Comparison of ENCODE assay signal across 1 cellular context in the genomic region with DNA sequence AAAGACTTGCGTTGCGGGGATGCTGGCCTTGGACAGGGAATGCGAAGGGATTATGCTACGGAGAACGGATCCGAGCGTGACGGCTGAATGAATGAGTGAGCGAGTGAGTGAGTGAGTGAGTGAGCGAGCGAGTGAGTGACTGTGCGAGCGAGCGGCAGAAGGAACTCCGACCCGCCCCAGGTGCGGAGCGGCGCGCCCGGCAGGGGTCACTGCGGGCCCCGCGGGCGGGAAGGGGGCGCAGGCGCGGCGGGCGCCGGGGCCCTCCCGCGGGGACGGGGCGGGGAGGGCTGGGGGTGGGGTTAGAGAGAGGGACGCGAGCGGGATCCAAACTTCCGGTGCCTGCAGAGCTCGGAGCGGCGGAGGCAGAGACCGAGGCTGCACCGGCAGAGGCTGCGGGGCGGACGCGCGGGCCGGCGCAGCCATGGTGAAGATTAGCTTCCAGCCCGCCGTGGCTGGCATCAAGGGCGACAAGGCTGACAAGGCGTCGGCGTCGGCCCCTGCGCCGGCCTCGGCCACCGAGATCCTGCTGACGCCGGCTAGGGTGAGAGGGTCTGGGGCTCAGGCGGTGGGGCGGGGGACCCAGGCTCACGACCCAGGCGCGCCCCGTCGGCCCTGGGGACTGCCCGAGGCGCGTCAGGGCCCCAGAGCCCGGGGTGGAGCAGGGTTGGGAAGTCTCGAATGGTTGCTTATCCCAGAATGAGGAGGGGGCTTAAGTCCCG.
A peak's percentile ranks its signal among the peaks of the same experiment; 100 is the strongest.
TF ChIP-seq lines count a peak whose summit lies in the region.

Gene ITM2C (plus strand): TSS at position 338 of the 719 bp plus-strand sequence. CDS start 84 bp downstream, at position 422.

TF ChIP-seq in K562, 482 proteins besides CTCF, POLR2A, EP300 and RAD21 (continued from another document and continues in another):
- TF ChIP-seq ZNF639 (CRISPR knock-in tag; conservative IDR thresholded peaks at IDR 0.05 in 1 of 2, IDR thresholded peaks at IDR 0.05 in 1 of 2) (peak in 1 of 2 experiments; percentile 67; a peak in 2 of 4 replicates), YY1 (IDR thresholded peaks at IDR 0.05; ENCODE audit: borderline replicate concordance in 1 of 3, control insufficient read depth in 1 of 3, extremely low read depth in 1 of 3, insufficient read depth in 3 of 3, insufficient read length in 1 of 3, insufficient replicate concordance in 2 of 3, low read depth in 1 of 3, low read length in 2 of 3) (peak in 2 of 3 experiments; percentile 24 to 45), MEIS2 (IDR thresholded peaks at IDR 0.05; ENCODE audit: partially characterized antibody) (peak; percentile 34), BCOR (IDR thresholded peaks at IDR 0.05) (0 out of 2 replicates have a peak, but pooled peaks have one; percentile 46), NFRKB (IDR thresholded peaks at IDR 0.05; ENCODE audit: low read depth) (0 out of 2 replicates have a peak, but pooled peaks have one; percentile 27), LARP7 (IDR thresholded peaks at IDR 0.05) (peak; percentile 81), TSHZ1 (CRISPR knock-in tag; IDR thresholded peaks at IDR 0.05) (no peak), ZFX (CRISPR knock-in tag; IDR thresholded peaks at IDR 0.05) (peak; percentile 55), TEAD1 (CRISPR knock-in tag; IDR thresholded peaks at IDR 0.05) (no peak), CBX3 (IDR thresholded peaks at IDR 0.05; ENCODE audit: borderline replicate concordance in 1 of 2, low read length in 2 of 2) (0 out of 3 replicates have a peak, but pooled peaks of 1 of the 2 experiments have one; percentile 25), GABPA (tag; conservative IDR thresholded peaks at IDR 0.05; ENCODE audit: low read depth) (peak; percentile 79), TFAP4 (CRISPR knock-in tag; IDR thresholded peaks at IDR 0.05; ENCODE audit: borderline replicate concordance) (peak; percentile 18; the same call in 1 of the 2 replicates), SIN3A (IDR thresholded peaks at IDR 0.05; ENCODE audit: borderline replicate concordance in 2 of 2, control insufficient read depth in 1 of 2, low read depth in 2 of 2, low read length in 2 of 2) (peak in 1 of 2 experiments; percentile 28; a peak in 1 of 4 replicates), TOE1 (IDR thresholded peaks at IDR 0.05; ENCODE audit: borderline replicate concordance) (0 out of 2 replicates have a peak, but pooled peaks have one; percentile 41), TOE1 (CRISPR knock-in tag; IDR thresholded peaks at IDR 0.05; ENCODE audit: borderline replicate concordance, low read depth) (no peak), CXXC5 (CRISPR knock-in tag; IDR thresholded peaks at IDR 0.05) (peak; percentile 60), ARID1B (IDR thresholded peaks at IDR 0.05) (0 out of 2 replicates have a peak, but pooled peaks have one; percentile 12), NR2C2 (CRISPR knock-in tag; IDR thresholded peaks at IDR 0.05) (no peak), NR2C2 (tag; IDR thresholded peaks at IDR 0.05) (peak; percentile 40; the same call in 1 of the 2 replicates), VEZF1 (CRISPR knock-in tag; IDR thresholded peaks at IDR 0.05) (peak; percentile 90), ETV1 (tag; conservative IDR thresholded peaks at IDR 0.05; ENCODE audit: low read depth) (peak; percentile 51), PKNOX1 (IDR thresholded peaks at IDR 0.05) (peak; percentile 69), POLR2AphosphoS5 (IDR thresholded peaks at IDR 0.05; ENCODE audit: control insufficient read depth, insufficient read depth, low read depth, low read length) (0 out of 2 replicates have a peak, but pooled peaks have one; percentile 41)
- TF ChIP-seq, protein P1, sequence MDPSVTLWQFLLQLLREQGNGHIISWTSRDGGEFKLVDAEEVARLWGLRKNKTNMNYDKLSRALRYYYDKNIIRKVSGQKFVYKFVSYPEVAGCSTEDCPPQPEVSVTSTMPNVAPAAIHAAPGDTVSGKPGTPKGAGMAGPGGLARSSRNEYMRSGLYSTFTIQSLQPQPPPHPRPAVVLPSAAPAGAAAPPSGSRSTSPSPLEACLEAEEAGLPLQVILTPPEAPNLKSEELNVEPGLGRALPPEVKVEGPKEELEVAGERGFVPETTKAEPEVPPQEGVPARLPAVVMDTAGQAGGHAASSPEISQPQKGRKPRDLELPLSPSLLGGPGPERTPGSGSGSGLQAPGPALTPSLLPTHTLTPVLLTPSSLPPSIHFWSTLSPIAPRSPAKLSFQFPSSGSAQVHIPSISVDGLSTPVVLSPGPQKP (CRISPR knock-in tag; IDR thresholded peaks at IDR 0.05): no peak
- TF ChIP-seq, protein P2, sequence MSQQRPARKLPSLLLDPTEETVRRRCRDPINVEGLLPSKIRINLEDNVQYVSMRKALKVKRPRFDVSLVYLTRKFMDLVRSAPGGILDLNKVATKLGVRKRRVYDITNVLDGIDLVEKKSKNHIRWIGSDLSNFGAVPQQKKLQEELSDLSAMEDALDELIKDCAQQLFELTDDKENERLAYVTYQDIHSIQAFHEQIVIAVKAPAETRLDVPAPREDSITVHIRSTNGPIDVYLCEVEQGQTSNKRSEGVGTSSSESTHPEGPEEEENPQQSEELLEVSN (IDR thresholded peaks at IDR 0.05; ENCODE audit: borderline replicate concordance in 1 of 2, extremely low read depth in 1 of 2, insufficient read depth in 1 of 2, insufficient read length in 1 of 2, low read depth in 1 of 2, low read length in 1 of 2, poor library complexity in 1 of 2, severe bottlenecking in 1 of 2): peak in 1 of 2 experiments; percentile 72
- TF ChIP-seq, protein P3, sequence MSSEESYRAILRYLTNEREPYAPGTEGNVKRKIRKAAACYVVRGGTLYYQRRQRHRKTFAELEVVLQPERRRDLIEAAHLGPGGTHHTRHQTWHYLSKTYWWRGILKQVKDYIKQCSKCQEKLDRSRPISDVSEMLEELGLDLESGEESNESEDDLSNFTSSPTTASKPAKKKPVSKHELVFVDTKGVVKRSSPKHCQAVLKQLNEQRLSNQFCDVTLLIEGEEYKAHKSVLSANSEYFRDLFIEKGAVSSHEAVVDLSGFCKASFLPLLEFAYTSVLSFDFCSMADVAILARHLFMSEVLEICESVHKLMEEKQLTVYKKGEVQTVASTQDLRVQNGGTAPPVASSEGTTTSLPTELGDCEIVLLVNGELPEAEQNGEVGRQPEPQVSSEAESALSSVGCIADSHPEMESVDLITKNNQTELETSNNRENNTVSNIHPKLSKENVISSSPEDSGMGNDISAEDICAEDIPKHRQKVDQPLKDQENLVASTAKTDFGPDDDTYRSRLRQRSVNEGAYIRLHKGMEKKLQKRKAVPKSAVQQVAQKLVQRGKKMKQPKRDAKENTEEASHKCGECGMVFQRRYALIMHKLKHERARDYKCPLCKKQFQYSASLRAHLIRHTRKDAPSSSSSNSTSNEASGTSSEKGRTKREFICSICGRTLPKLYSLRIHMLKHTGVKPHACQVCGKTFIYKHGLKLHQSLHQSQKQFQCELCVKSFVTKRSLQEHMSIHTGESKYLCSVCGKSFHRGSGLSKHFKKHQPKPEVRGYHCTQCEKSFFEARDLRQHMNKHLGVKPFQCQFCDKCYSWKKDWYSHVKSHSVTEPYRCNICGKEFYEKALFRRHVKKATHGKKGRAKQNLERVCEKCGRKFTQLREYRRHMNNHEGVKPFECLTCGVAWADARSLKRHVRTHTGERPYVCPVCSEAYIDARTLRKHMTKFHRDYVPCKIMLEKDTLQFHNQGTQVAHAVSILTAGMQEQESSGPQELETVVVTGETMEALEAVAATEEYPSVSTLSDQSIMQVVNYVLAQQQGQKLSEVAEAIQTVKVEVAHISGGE (CRISPR knock-in tag; IDR thresholded peaks at IDR 0.05): peak in 1 of 3 experiments; percentile 68; a peak in 1 of 6 replicates
- TF ChIP-seq, protein P4, sequence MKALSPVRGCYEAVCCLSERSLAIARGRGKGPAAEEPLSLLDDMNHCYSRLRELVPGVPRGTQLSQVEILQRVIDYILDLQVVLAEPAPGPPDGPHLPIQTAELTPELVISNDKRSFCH (CRISPR knock-in tag; IDR thresholded peaks at IDR 0.05): no peak
- TF ChIP-seq, protein P4 (tag; IDR thresholded peaks at IDR 0.05): 0 out of 2 replicates have a peak, but pooled peaks have one; percentile 2
- TF ChIP-seq, protein P5, sequence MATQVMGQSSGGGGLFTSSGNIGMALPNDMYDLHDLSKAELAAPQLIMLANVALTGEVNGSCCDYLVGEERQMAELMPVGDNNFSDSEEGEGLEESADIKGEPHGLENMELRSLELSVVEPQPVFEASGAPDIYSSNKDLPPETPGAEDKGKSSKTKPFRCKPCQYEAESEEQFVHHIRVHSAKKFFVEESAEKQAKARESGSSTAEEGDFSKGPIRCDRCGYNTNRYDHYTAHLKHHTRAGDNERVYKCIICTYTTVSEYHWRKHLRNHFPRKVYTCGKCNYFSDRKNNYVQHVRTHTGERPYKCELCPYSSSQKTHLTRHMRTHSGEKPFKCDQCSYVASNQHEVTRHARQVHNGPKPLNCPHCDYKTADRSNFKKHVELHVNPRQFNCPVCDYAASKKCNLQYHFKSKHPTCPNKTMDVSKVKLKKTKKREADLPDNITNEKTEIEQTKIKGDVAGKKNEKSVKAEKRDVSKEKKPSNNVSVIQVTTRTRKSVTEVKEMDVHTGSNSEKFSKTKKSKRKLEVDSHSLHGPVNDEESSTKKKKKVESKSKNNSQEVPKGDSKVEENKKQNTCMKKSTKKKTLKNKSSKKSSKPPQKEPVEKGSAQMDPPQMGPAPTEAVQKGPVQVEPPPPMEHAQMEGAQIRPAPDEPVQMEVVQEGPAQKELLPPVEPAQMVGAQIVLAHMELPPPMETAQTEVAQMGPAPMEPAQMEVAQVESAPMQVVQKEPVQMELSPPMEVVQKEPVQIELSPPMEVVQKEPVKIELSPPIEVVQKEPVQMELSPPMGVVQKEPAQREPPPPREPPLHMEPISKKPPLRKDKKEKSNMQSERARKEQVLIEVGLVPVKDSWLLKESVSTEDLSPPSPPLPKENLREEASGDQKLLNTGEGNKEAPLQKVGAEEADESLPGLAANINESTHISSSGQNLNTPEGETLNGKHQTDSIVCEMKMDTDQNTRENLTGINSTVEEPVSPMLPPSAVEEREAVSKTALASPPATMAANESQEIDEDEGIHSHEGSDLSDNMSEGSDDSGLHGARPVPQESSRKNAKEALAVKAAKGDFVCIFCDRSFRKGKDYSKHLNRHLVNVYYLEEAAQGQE (CRISPR knock-in tag; IDR thresholded peaks at IDR 0.05; ENCODE audit: low read depth): no peak
